In the genomic region with DNA sequence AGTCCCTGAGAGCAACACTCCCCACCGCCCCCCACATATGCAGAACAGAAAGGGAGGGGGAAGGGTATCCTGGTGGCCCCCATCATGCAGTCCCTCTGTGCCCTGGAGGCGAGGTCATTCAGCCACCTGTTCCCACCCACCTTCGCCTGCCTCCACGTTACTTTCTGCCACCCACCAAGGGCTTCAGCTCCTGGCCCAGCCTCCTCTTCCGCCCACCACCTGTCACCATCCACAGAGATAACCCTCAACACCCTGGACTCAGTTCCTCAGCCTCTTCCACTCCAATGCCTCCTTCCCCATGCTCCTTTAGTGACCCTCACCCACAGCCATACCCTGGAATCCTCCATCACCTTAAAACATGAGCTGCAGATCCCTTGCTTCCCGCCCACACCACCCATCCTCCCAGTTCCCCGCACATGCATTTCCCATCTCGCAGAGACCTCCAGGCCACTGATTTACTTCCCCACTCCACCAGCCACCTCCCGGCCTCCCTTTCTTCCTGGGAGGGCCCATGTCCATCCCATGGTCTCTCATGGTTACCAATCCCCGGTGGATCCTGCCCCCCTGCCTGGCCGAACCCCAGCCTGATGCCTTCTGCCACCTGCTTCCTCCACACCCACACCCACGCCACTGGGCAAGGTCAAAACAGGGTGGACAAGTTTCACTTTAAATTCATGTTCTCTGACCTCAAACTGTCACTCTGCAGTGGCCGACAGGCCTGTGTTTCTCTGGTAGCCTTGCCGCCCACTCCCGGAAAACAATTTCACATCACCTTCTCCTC, we compare ENCODE assay signal across 22 cellular contexts. TPM values are rescaled to one million over a fixed set of nuclear protein-coding genes. Genes with fewer than 3 reads are reported as not detected.
DNase-seq lines count a peak whose midpoint lies in the region; ATAC-seq, FAIRE-seq and TF ChIP-seq lines count a peak whose summit lies in the region.
"Had no signal": no experiment of that assay in that cellular context is flagged by ENCODE, and none has a peak within 500 bp of the region (broad histone marks: within the 10 kb centered on the region; RNA-seq: fewer than 3 reads in every experiment).

No MANE protein-coding gene starts in this region.

- no peaks in the 10 kb centered on the region for H3K9me1 ChIP-seq in IMR-90 (ENCODE audit: insufficient read depth, low read length)

- H2BK5ac ChIP-seq in IMR-90 (ENCODE audit: low read depth, low read length, poor library complexity, severe bottlenecking) = no peak overlapping the region

- no peak overlapping the region for H3K23ac ChIP-seq in IMR-90 (ENCODE audit: low read depth, low read length)

- no peak for FAIRE-seq in GM12878 (lab: Jason Lieb, UNC)

- H3K27ac ChIP-seq in IMR-90 (ENCODE audit: insufficient read depth, low read length) (no peak overlapping the region), GM12878 (ENCODE audit: control insufficient read depth, insufficient read depth) (no peak overlapping the region), neural progenitor cell (no peak overlapping the region)
- H3K27ac ChIP-seq: PC-9, RWPE1 had no signal

- dilution Hi-C loops in IMR-90 (cut with HindIII; ENCODE audit: low sequenced_read_pairs, unreplicated experiment) = no loop called here

- H4K8ac ChIP-seq in IMR-90 (ENCODE audit: low read depth in 2 of 2, low read length in 2 of 2) = no peak overlapping the region

- no peaks in the 10 kb centered on the region for H3K79me2 ChIP-seq in GM12878 (ENCODE audit: control insufficient read depth, insufficient read depth, low read length)
- H3K79me2 ChIP-seq in neural progenitor cell (ENCODE audit: low read depth) = no peaks in the 10 kb centered on the region

- ATAC-seq in IMR-90 (ENCODE audit: low read depth) (no peak), GM12878 (no peak), HG03460 (IDR thresholded peaks at IDR 0.05; ENCODE audit: unreplicated experiment) (no peak)
- peak in 1 of 2 donors; percentile 22 for ATAC-seq in stimulated activated naive B cell treated with anti-CD40 and anti-IgM and Interleukin-4, amounts not matched to agents 10 μg/mL and 1 μg/mL and 100 μg/mL, for 72 hours (replicated peaks)

- no peaks in the 10 kb centered on the region for H3K4me1 ChIP-seq in IMR-90 (ENCODE audit: control insufficient read depth, insufficient read depth, low read length)
- H3K4me1 ChIP-seq in GM12878 (ENCODE audit: control insufficient read depth, insufficient read depth, low read length) = no peaks in the 10 kb centered on the region
- no peaks in the 10 kb centered on the region for H3K4me1 ChIP-seq in neural progenitor cell

- peak overlapping the region; percentile 31 for H3K27ac Mint-ChIP-seq in neural progenitor cell
- H3K27ac Mint-ChIP-seq in stimulated activated naive B cell treated with anti-CD40 and anti-IgM and Interleukin-4, amounts not matched to agents 10 μg/mL and 1 μg/mL and 100 μg/mL, for 72 hours = peak overlapping the region; percentile 65

- H3F3A ChIP-seq in neural progenitor cell (ENCODE audit: low read depth) = no peaks in the 10 kb centered on the region

- no peaks in the 10 kb centered on the region for H3K36me3 Mint-ChIP-seq in neural progenitor cell
- H3K36me3 Mint-ChIP-seq in stimulated activated naive B cell treated with anti-CD40 and anti-IgM and Interleukin-4, amounts not matched to agents 10 μg/mL and 1 μg/mL and 100 μg/mL, for 72 hours = peaks cover 47 to 61% of the 10 kb centered on the region in 2 donors

- TF ChIP-seq POLR2A in IMR-90 (IDR thresholded peaks at IDR 0.05; ENCODE audit: low read depth, low read length) (no peak), GM12878 (IDR thresholded peaks at IDR 0.05; ENCODE audit: low read depth, low read length) (no peak)

- no peak for DNase-seq in IMR-90
- no peak for DNase-seq in GM12878 (ENCODE audit: low read depth, low spot score)
- no peak for DNase-seq in neural progenitor cell (ENCODE audit: low spot score)
- DNase-seq in stimulated activated naive B cell treated with anti-CD40 and anti-IgM and Interleukin-4, amounts not matched to agents 10 μg/mL and 1 μg/mL and 100 μg/mL, for 72 hours = no peak
- no peak for DNase-seq in NCI-H1417 treated with DMSO at 0.1 percent for 48 hours (lab: John Stamatoyannopoulos, UW)
- DNase-seq in NCI-H2171 treated with DMSO at 0.1 percent for 48 hours (lab: John Stamatoyannopoulos, UW) = no peak
- DNase-seq: C1 segment of cervical spinal cord, COR-L47, DMS153, GDM1, HCEC 1CT, KBM-7, NCI-H1105 treated with DMSO at 0.1 percent for 48 hours, NCI-H187, NCI-H2107, NCI-H2227 treated with DMSO at 0.1 percent for 48 hours, NCI-H510A treated with DMSO at 0.1 percent for 48 hours, NCI-H82, PC-9, SIG-M5 had no signal

- POLR2A ChIA-PET in IMR-90 (lab: Charles Lee; ENCODE audit: unreplicated experiment) = no interaction called here
- POLR2A ChIA-PET in GM12878 (lab: Charles Lee) = no interaction called here

- H3K4me3 Mint-ChIP-seq in neural progenitor cell = no peak overlapping the region
- peak overlapping the region; percentile 16 to 33 for H3K4me3 Mint-ChIP-seq in stimulated activated naive B cell treated with anti-CD40 and anti-IgM and Interleukin-4, amounts not matched to agents 10 μg/mL and 1 μg/mL and 100 μg/mL, for 72 hours

- no peak overlapping the region for H3K56ac ChIP-seq in IMR-90 (ENCODE audit: extremely low read depth, insufficient read depth, low read length)

- 74% methylated on average over 6 of the region's 15 CpGs; no CpG with 5 or more reads in 1 of the 2 experiments for WGBS in IMR-90 (ENCODE audit: extremely low coverage in 2 of 2, insufficient read length in 1 of 2), 2 experiments
- 40% methylated on average over 15 of the region's 15 CpGs for WGBS in GM12878 (ENCODE audit: insufficient coverage, insufficient replicate concordance, low lambda C conversion rate, missing lambda C conversion rate)

- H3K79me1 ChIP-seq in IMR-90 (ENCODE audit: low read depth in 1 of 2, low read length in 2 of 2) = no peaks in the 10 kb centered on the region

- H3K4me3 ChIP-seq in IMR-90 (ENCODE audit: insufficient read depth, low read depth, low read length) (no peak overlapping the region), GM12878 (no peak overlapping the region), neural progenitor cell (no peak overlapping the region)
- H3K4me3 ChIP-seq: PC-9 had no signal

- CTCF ChIA-PET in IMR-90 (lab: Yijun Ruan, JAX) (no interaction called here), GM12878 (lab: Yijun Ruan, JAX) (no interaction called here)

- in situ Hi-C loops in IMR-90 (cut with MboI; ENCODE audit: low sequenced_read_pairs) = no loop called here
- in situ Hi-C loops in GM12878 (cut with MboI) = no loop called here

- H4K91ac ChIP-seq in IMR-90 (ENCODE audit: insufficient read depth, low read depth, low read length) = no peak overlapping the region

- no peak overlapping the region for H3K4ac ChIP-seq in IMR-90 (ENCODE audit: low read depth, low read length)

- H3K27me3 Mint-ChIP-seq in neural progenitor cell (ENCODE audit: insufficient read depth, low read depth) = peaks cover 5% of the 10 kb centered on the region
- H3K27me3 Mint-ChIP-seq in stimulated activated naive B cell treated with anti-CD40 and anti-IgM and Interleukin-4, amounts not matched to agents 10 μg/mL and 1 μg/mL and 100 μg/mL, for 72 hours = peaks cover 0 to 10% of the 10 kb centered on the region in 2 donors

- H3K9ac ChIP-seq in IMR-90 (ENCODE audit: low read depth, low read length) (no peak overlapping the region), GM12878 (ENCODE audit: control insufficient read depth, insufficient read depth, low read length) (no peak overlapping the region), neural progenitor cell (no peak overlapping the region)

- no peak overlapping the region for H2BK15ac ChIP-seq in IMR-90 (ENCODE audit: low read depth, low read length)

- H2AFZ ChIP-seq in IMR-90 (replicated peaks; ENCODE audit: low read length, poor library complexity) (no peak overlapping the region), GM12878 (ENCODE audit: control insufficient read depth, low read depth, low read length) (no peak overlapping the region), neural progenitor cell (replicated peaks) (no peak overlapping the region)
- H2AFZ ChIP-seq: PC-9 had no signal

- H2AK5ac ChIP-seq in IMR-90 (ENCODE audit: low read depth, low read length) = no peak overlapping the region

- H4K20me1 ChIP-seq in IMR-90 (ENCODE audit: insufficient read depth, low read length) (no peaks in the 10 kb centered on the region), GM12878 (ENCODE audit: control insufficient read depth, insufficient read depth) (no peaks in the 10 kb centered on the region), neural progenitor cell (ENCODE audit: low read depth) (no peaks in the 10 kb centered on the region)

- no peak overlapping the region for H4K5ac ChIP-seq in IMR-90 (ENCODE audit: low read depth, low read length)

- H3K18ac ChIP-seq in IMR-90 (ENCODE audit: low read depth, low read length) = no peak overlapping the region

- TF ChIP-seq CTCF in IMR-90 (conservative IDR thresholded peaks at IDR 0.05; ENCODE audit: low read depth, low read length) = no peak
- no peak for TF ChIP-seq CTCF in GM12878 (IDR thresholded peaks at IDR 0.05 in 2 of 3, conservative IDR thresholded peaks at IDR 0.05 in 1 of 3; ENCODE audit: control insufficient read depth in 2 of 3, extremely low read depth in 1 of 3, insufficient read depth in 1 of 3, low read depth in 3 of 3, low read length in 3 of 3)
- TF ChIP-seq CTCF in neural progenitor cell (IDR thresholded peaks at IDR 0.05) = no peak

- peaks cover 28% of the 10 kb centered on the region for H3K4me1 Mint-ChIP-seq in neural progenitor cell
- peaks cover 33 to 64% of the 10 kb centered on the region in 2 donors for H3K4me1 Mint-ChIP-seq in stimulated activated naive B cell treated with anti-CD40 and anti-IgM and Interleukin-4, amounts not matched to agents 10 μg/mL and 1 μg/mL and 100 μg/mL, for 72 hours

- H3K27me3 ChIP-seq in IMR-90 (ENCODE audit: control insufficient read depth, insufficient read depth, low read length) = peaks cover 5% of the 10 kb centered on the region; the same call in 1 of the 2 replicates
- H3K27me3 ChIP-seq in GM12878 (replicated peaks in 1 of 2; ENCODE audit: control insufficient read depth in 2 of 2, insufficient read depth in 2 of 2, low read length in 1 of 2) = peaks cover 0 to 1% of the 10 kb centered on the region in 2 experiments; a peak in 2 of 4 replicates
- no peaks in the 10 kb centered on the region for H3K27me3 ChIP-seq in neural progenitor cell

- H3K4me2 ChIP-seq in IMR-90 (ENCODE audit: low read depth, low read length) (no peak overlapping the region), GM12878 (ENCODE audit: control insufficient read depth, insufficient read depth) (no peak overlapping the region), neural progenitor cell (no peak overlapping the region)
- H3K4me2 ChIP-seq: PC-9 had no signal

- H2BK20ac ChIP-seq in IMR-90 (ENCODE audit: low read depth, low read length) = no peak overlapping the region

- H3K9me3 Mint-ChIP-seq in neural progenitor cell = no peaks in the 10 kb centered on the region
- peaks cover 0 to 3% of the 10 kb centered on the region in 2 donors for H3K9me3 Mint-ChIP-seq in stimulated activated naive B cell treated with anti-CD40 and anti-IgM and Interleukin-4, amounts not matched to agents 10 μg/mL and 1 μg/mL and 100 μg/mL, for 72 hours

- SMC1A ChIA-PET in GM12878 (lab: Charles Lee; ENCODE audit: uncharacterized antibody, unreplicated experiment) = no interaction called here

- peak overlapping the region; percentile 37 for H2AK9ac ChIP-seq in IMR-90 (replicated peaks; ENCODE audit: low read depth, low read length, poor library complexity)

- intact Hi-C loops in IMR-90 (cut with micrococcal nuclease) (no loop called here), GM12878 (cut with micrococcal nuclease; ENCODE audit: unreplicated experiment) (no loop called here)

- no peak overlapping the region for H3K14ac ChIP-seq in IMR-90 (replicated peaks; ENCODE audit: low read depth, low read length)

- H3K36me3 ChIP-seq in IMR-90 (ENCODE audit: control insufficient read depth, insufficient read depth, low read length) (no peaks in the 10 kb centered on the region), GM12878 (ENCODE audit: control insufficient read depth in 2 of 2, insufficient read depth in 2 of 2, low read length in 1 of 2) (no peaks in the 10 kb centered on the region), neural progenitor cell (no peaks in the 10 kb centered on the region)

- RAD21 ChIA-PET in GM12878 (lab: Charles Lee; ENCODE audit: unreplicated experiment) = no interaction called here

- TF ChIP-seq RAD21 in IMR-90 (IDR thresholded peaks at IDR 0.05; ENCODE audit: low read length) (no peak), GM12878 (IDR thresholded peaks at IDR 0.05; ENCODE audit: insufficient read depth, low read depth, low read length) (no peak)

- BruUV-seq in IMR-90 (replicated peaks; lab: Mats Ljungman, UMichigan) (no TSS peak), GM12878 (replicated peaks; lab: Mats Ljungman, UMichigan) (no TSS peak)

- TF ChIP-seq EP300 in GM12878 (IDR thresholded peaks at IDR 0.05; ENCODE audit: borderline replicate concordance in 1 of 2, control insufficient read depth in 1 of 2, low read depth in 2 of 2, low read length in 2 of 2) = no peak

- H2BK120ac ChIP-seq in IMR-90 (ENCODE audit: low read depth, low read length) = no peak overlapping the region

- H3K9me3 ChIP-seq in IMR-90 (ENCODE audit: control insufficient read depth, insufficient read depth, low read length) (no peaks in the 10 kb centered on the region), GM12878 (replicated peaks; ENCODE audit: control insufficient read depth, insufficient read depth, low read length) (no peaks in the 10 kb centered on the region), neural progenitor cell (ENCODE audit: low read depth) (no peaks in the 10 kb centered on the region)

RNA-seq across cellular contexts. Expression of gene HOMER2, which starts 18.2 kb away (rescaled TPM):
- 0.54 and 0.56 TPM in 2 replicates for total RNA-seq in IMR-90 (2012; rRNA removed)
- polyA plus RNA-seq in IMR-90 (2012; rRNA removed) = 0.79 and 0.92 TPM in 2 replicates
- polyA plus RNA-seq in IMR-90 (2012; cell fraction: cytosol; rRNA removed) = 0.35 and 1.0 TPM in 2 replicates
- polyA plus RNA-seq in IMR-90 (2012; cell fraction: nucleus; rRNA removed; ENCODE audit: low replicate concordance) = 0.59 and 1.3 TPM in 2 replicates
- 17.9 and 19.2 TPM in 2 replicates for total RNA-seq in GM12878 (2013; cell fraction: nucleolus; rRNA removed)
- 0.65 and 5.0 TPM in 2 replicates for total RNA-seq in GM12878 (2014; rRNA removed)
- 1.2 and 1.9 TPM in 2 replicates for total RNA-seq in GM12878 (2014; rRNA removed; fragmentation: Illumina TruSeq; extraction: Trizol)
- total RNA-seq in GM12878 (2021) = 1.7 and 2.3 TPM in 2 replicates
- 0.43 TPM for polyA plus RNA-seq in GM12878 (2011; ENCODE audit: low read depth)
- 3.2 and 3.7 TPM in 2 replicates for polyA plus RNA-seq in GM12878 (2011; rRNA removed)
- polyA plus RNA-seq in GM12878 (2011; cell fraction: cytosol; rRNA removed) = 3.9 and 5.9 TPM in 2 replicates
- polyA plus RNA-seq in GM12878 (2011; cell fraction: nucleus; rRNA removed) = 6.4 and 7.2 TPM in 2 replicates
- 2.0 and 2.1 TPM in 2 replicates for polyA plus RNA-seq in GM12878 (2012)
- polyA plus RNA-seq in GM12878 (2014; fragmentation: Illumina TruSeq; extraction: Trizol) = 1.1 and 1.3 TPM in 2 replicates
- 1 to 10 TPM; 1.0 to 1.4 TPM for polyA plus RNA-seq in GM12878 (2014; fragmentation: Nextera tagmentation; extraction: Ambion mirVana)
- polyA plus RNA-seq in GM12878 (2014; rRNA removed) = 0.60 and 0.93 TPM in 2 replicates
- polyA plus RNA-seq in GM12878 (2016; fragmentation: Nextera tagmentation; extraction: Ambion mirVana) = 1 to 10 TPM; 2.5 to 2.6 TPM
- polyA minus RNA-seq in GM12878 (2011; rRNA and poly(A)+ RNA removed) = 17.3 and 19.6 TPM in 2 replicates
- polyA minus RNA-seq in GM12878 (2011; cell fraction: cytosol; rRNA and poly(A)+ RNA removed) = 2.2 and 2.7 TPM in 2 replicates
- 16.6 and 22.0 TPM in 2 replicates for polyA minus RNA-seq in GM12878 (2011; cell fraction: nucleus; rRNA and poly(A)+ RNA removed)
- 25.4 and 259 TPM in 2 replicates for total RNA-seq in neural progenitor cell (ENCODE audit: low replicate concordance)

RNA-seq across cellular contexts. Expression of gene RAMAC, which starts 51.7 kb away (rescaled TPM):
- total RNA-seq in IMR-90 (2012; rRNA removed) = 29.6 and 38.9 TPM in 2 replicates
- 18.5 and 23.6 TPM in 2 replicates for polyA plus RNA-seq in IMR-90 (2012; rRNA removed)
- polyA plus RNA-seq in IMR-90 (2012; cell fraction: cytosol; rRNA removed) = 5.0 and 12.7 TPM in 2 replicates
- 1.2 and 6.0 TPM in 2 replicates for polyA plus RNA-seq in IMR-90 (2012; cell fraction: nucleus; rRNA removed; ENCODE audit: low replicate concordance)
- total RNA-seq in GM12878 (2013; cell fraction: nucleolus; rRNA removed) = 6.5 and 7.2 TPM in 2 replicates
- total RNA-seq in GM12878 (2014; rRNA removed) = 32.3 and 34.9 TPM in 2 replicates
- total RNA-seq in GM12878 (2014; rRNA removed; fragmentation: Illumina TruSeq; extraction: Trizol) = 34.7 and 35.3 TPM in 2 replicates
- 22.4 and 22.9 TPM in 2 replicates for total RNA-seq in GM12878 (2021)
- 19.3 TPM for polyA plus RNA-seq in GM12878 (2011; ENCODE audit: low read depth)
- polyA plus RNA-seq in GM12878 (2011; rRNA removed) = 48.1 and 65.9 TPM in 2 replicates
- 21.5 and 28.3 TPM in 2 replicates for polyA plus RNA-seq in GM12878 (2011; cell fraction: cytosol; rRNA removed)
- polyA plus RNA-seq in GM12878 (2011; cell fraction: nucleus; rRNA removed) = 14.2 and 17.0 TPM in 2 replicates
- polyA plus RNA-seq in GM12878 (2012) = 24.4 and 25.5 TPM in 2 replicates
- polyA plus RNA-seq in GM12878 (2014; fragmentation: Illumina TruSeq; extraction: Trizol) = 33.6 and 41.4 TPM in 2 replicates
- 100 to 1,000 TPM in 1 of 2 experiments, 10 to 100 TPM in 1; 79.3 to 109 TPM for polyA plus RNA-seq in GM12878 (2014; fragmentation: Nextera tagmentation; extraction: Ambion mirVana)
- 32.0 and 34.4 TPM in 2 replicates for polyA plus RNA-seq in GM12878 (2014; rRNA removed)
- polyA plus RNA-seq in GM12878 (2016; fragmentation: Nextera tagmentation; extraction: Ambion mirVana) = 10 to 100 TPM; 49.9 to 50.0 TPM
- 15.1 and 19.0 TPM in 2 replicates for polyA minus RNA-seq in GM12878 (2011; rRNA and poly(A)+ RNA removed)
- polyA minus RNA-seq in GM12878 (2011; cell fraction: cytosol; rRNA and poly(A)+ RNA removed) = 5.7 and 8.8 TPM in 2 replicates
- polyA minus RNA-seq in GM12878 (2011; cell fraction: nucleus; rRNA and poly(A)+ RNA removed) = 3.8 and 4.5 TPM in 2 replicates
- total RNA-seq in neural progenitor cell (ENCODE audit: low replicate concordance) = 37.2 and 50.6 TPM in 2 replicates
